Comparison of ENCODE assay signal across 9 cellular contexts in genomic region chr20:39880890-39881289, GRCh38.
DNase-seq lines count a peak whose midpoint lies in the region; ATAC-seq, FAIRE-seq and TF ChIP-seq lines count a peak whose summit lies in the region.
"Had no signal": no experiment of that assay in that cellular context is flagged by ENCODE, and none has a peak within 500 bp of the region (broad histone marks: within the 10 kb centered on the region; RNA-seq: fewer than 3 reads in every experiment).

No MANE protein-coding gene starts in this region.

- H3K9me3 ChIP-seq in endothelial cell of umbilical vein (replicated peaks; ENCODE audit: control insufficient read depth, insufficient read depth, low read length): no peaks in the 10 kb centered on the region

- H3K36me3 ChIP-seq in endothelial cell of umbilical vein (ENCODE audit: control insufficient read depth in 2 of 2, extremely low read depth in 1 of 2, insufficient read depth in 2 of 2, low read length in 2 of 2): no peaks in the 10 kb centered on the region

- H3K4me1 ChIP-seq in endothelial cell of umbilical vein (ENCODE audit: control insufficient read depth, extremely low read depth, insufficient read depth, low read length): no peaks in the 10 kb centered on the region

- H3K27me3 ChIP-seq in endothelial cell of umbilical vein (ENCODE audit: control insufficient read depth in 2 of 2, insufficient read depth in 2 of 2, low read length in 2 of 2): peaks cover 0 to 2% of the 10 kb centered on the region in 2 experiments

- H3K27ac ChIP-seq in endothelial cell of umbilical vein (ENCODE audit: insufficient read depth, low read depth, low read length): no peak overlapping the region

- H3K9ac ChIP-seq in endothelial cell of umbilical vein (replicated peaks; ENCODE audit: extremely low read depth, insufficient read depth, low read length): no peak overlapping the region

- BruUV-seq in endothelial cell of umbilical vein (replicated peaks; lab: Mats Ljungman, UMichigan): no TSS peak

- no peak for FAIRE-seq in endothelial cell of umbilical vein (lab: Jason Lieb, UNC)

- H3K79me2 ChIP-seq in endothelial cell of umbilical vein (ENCODE audit: control insufficient read depth, insufficient read depth, low read length): no peaks in the 10 kb centered on the region

- intact Hi-C loops in endothelial cell of umbilical vein (cut with micrococcal nuclease): no loop called here

- dilution Hi-C loops in endothelial cell of umbilical vein (cut with MboI; ENCODE audit: extremely low pct_ligation_motif_present, low sequenced_read_pairs): no loop called here

- H2AFZ ChIP-seq in endothelial cell of umbilical vein (ENCODE audit: low read depth, low read length): no peak overlapping the region

- TF ChIP-seq CTCF in GM12873 (IDR thresholded peaks at IDR 0.05; ENCODE audit: insufficient read depth, low read depth, low read length, missing control alignments) (peak; percentile 39), endothelial cell of umbilical vein (IDR thresholded peaks at IDR 0.05; ENCODE audit: extremely low read depth in 1 of 2, insufficient read depth in 1 of 2, low read depth in 1 of 2, low read length in 2 of 2) (no peak)

- ATAC-seq in HG03280 (IDR thresholded peaks at IDR 0.05; ENCODE audit: unreplicated experiment) (no peak), GM21786 (IDR thresholded peaks at IDR 0.05; ENCODE audit: unreplicated experiment) (no peak)

- no peak overlapping the region for H3K4me3 ChIP-seq in endothelial cell of umbilical vein (replicated peaks in 1 of 3; ENCODE audit: insufficient read depth in 1 of 3, low read depth in 1 of 3, low read length in 3 of 3)

- no peaks in the 10 kb centered on the region for H3K9me1 ChIP-seq in endothelial cell of umbilical vein (replicated peaks; ENCODE audit: control insufficient read depth, extremely low read depth, insufficient read depth, low read length)

- CTCF ChIA-PET in endothelial cell of umbilical vein (lab: Charles Lee): no interaction called here

- no peak overlapping the region for H3K4me2 ChIP-seq in endothelial cell of umbilical vein (ENCODE audit: insufficient read depth, low read length)

- TF ChIP-seq POLR2A in endothelial cell of umbilical vein (IDR thresholded peaks at IDR 0.05; ENCODE audit: low read depth, low read length): no peak

- no peaks in the 10 kb centered on the region for H4K20me1 ChIP-seq in endothelial cell of umbilical vein (replicated peaks; ENCODE audit: control insufficient read depth, extremely low read depth, insufficient read depth, low read length)

- POLR2A ChIA-PET in endothelial cell of umbilical vein (lab: Charles Lee): interaction anchor here (0.6 kb wide), 1 partner anchor 807 kb away, joined by 4 read pairs; no protein-coding TSS in a partner anchor

- DNase-seq in A172 (ENCODE audit: low spot score) (peak; percentile 65), NCI-H2029 treated with DMSO at 0.1 percent for 48 hours (lab: John Stamatoyannopoulos, UW) (peak; percentile 57), endothelial cell of umbilical vein (ENCODE audit: low read depth, low spot score) (peak; percentile 5), NCI-H1092 (lab: John Stamatoyannopoulos, UW) (no peak), KG1 (lab: John Stamatoyannopoulos, UW) (no peak)
- DNase-seq: activated CD4-positive, CD25-positive, alpha-beta regulatory T cell had no signal

TF ChIP-seq in endothelial cell of umbilical vein, 7 proteins besides CTCF, POLR2A, EP300 and RAD21:
- TF ChIP-seq MAX (IDR thresholded peaks at IDR 0.05; ENCODE audit: insufficient read depth, insufficient read length): no peak
TF ChIP-seq in endothelial cell of umbilical vein: peak in this region for 0.

Comparison
In these comparisons a context has a peak if more than half of its experiments do, and no peak if none do; other contexts are left out.
1. DNase-seq: peak in A172 (single experiment), NCI-H2029 treated with DMSO at 0.1 percent for 48 hours (single experiment) and endothelial cell of umbilical vein (single experiment); none in NCI-H1092 (single experiment) and KG1 (single experiment).